In the genomic region with DNA sequence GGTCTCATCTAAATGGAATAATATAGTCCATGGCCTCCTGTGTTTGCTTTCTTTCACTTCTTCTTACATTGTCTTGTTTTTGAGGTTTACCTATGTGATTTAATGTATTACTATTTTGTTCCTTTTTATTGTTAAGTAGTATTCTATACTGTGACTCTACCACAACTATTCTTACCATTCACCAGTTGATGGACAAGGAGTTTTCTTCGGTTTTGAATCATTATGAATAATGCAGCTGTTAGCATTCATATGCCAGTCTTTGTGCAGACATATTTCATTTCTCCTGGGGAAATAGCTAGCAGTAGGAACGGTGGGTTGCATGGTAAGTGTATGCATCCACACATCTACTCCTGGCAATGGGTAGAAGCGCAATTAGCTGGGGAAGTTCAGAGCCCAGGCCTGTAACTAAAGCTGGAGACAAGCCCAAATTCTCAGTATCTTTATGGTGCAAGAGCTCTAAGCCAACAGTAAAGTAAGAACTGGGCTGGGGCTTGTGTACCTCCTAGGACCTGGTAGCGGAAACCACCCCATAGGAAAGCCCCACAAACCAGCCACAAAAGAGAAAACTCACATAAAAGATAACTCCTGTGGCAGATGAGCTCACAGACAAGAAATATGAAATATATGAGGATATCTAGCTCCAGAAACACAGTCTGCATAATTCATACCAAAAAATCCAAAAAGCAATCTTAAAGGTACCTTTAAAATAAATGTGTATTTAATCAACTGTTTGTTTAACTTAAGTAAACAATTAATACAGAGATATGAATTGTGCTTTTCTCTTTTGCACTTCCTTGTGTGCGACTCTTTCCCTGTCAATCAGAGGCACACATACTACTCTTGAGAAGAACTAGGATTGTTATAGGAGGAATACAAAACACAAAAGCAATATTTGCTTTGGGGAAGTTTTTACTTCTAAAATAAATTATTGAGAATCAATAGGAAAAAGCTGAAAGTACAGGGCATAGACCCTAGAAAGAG, we compare ENCODE assay signal across 1 cellular context.
TF ChIP-seq lines count a peak whose summit lies in the region.

No MANE protein-coding gene starts in this region.

TF ChIP-seq in GM12878, 131 proteins besides CTCF, POLR2A, EP300 and RAD21 (continues in another document):
- TF ChIP-seq CREM (IDR thresholded peaks at IDR 0.05; ENCODE audit: low read depth) (0 out of 2 replicates have a peak, but pooled peaks have one; percentile 20), TCF7 (IDR thresholded peaks at IDR 0.05; ENCODE audit: borderline replicate concordance) (0 out of 2 replicates have a peak, but pooled peaks have one; percentile 30), ZNF687 (IDR thresholded peaks at IDR 0.05) (peak; percentile 12; the same call in 1 of the 2 replicates), IRF5 (IDR thresholded peaks at IDR 0.05; ENCODE audit: borderline replicate concordance) (no peak), JUNB (IDR thresholded peaks at IDR 0.05) (peak; percentile 38), ZNF217 (IDR thresholded peaks at IDR 0.05) (0 out of 2 replicates have a peak, but pooled peaks have one; percentile 26), SIX5 (IDR thresholded peaks at IDR 0.05; ENCODE audit: low read depth, low read length, severe bottlenecking) (no peak), ATF7 (IDR thresholded peaks at IDR 0.05; ENCODE audit: low read depth) (peak; percentile 54; the same call in 1 of the 2 replicates), CREB1 (IDR thresholded peaks at IDR 0.05; ENCODE audit: low read depth) (0 out of 2 replicates have a peak, but pooled peaks have one; percentile 14), NFIC (IDR thresholded peaks at IDR 0.05; ENCODE audit: low read depth, low read length) (peak; percentile 73), SUPT20H (IDR thresholded peaks at IDR 0.05; ENCODE audit: borderline replicate concordance, control insufficient read depth, low read depth, low read length) (no peak), IKZF2 (IDR thresholded peaks at IDR 0.05) (peak; percentile 23 to 52; a peak in 2 of 4 replicates), NRF1 (conservative IDR thresholded peaks at IDR 0.05; ENCODE audit: low read depth, low read length) (no peak), RUNX3 (IDR thresholded peaks at IDR 0.05; ENCODE audit: low read length) (peak; percentile 86), MLLT1 (IDR thresholded peaks at IDR 0.05) (0 out of 2 replicates have a peak, but pooled peaks have one; percentile 32), RELA (IDR thresholded peaks at IDR 0.05; ENCODE audit: borderline replicate concordance, partially characterized antibody) (peak; percentile 82), POLR2AphosphoS5 (IDR thresholded peaks at IDR 0.05; ENCODE audit: low read length) (0 out of 2 replicates have a peak, but pooled peaks have one; percentile 55), PKNOX1 (IDR thresholded peaks at IDR 0.05) (peak; percentile 77), CBX5 (IDR thresholded peaks at IDR 0.05; ENCODE audit: low read depth) (0 out of 2 replicates have a peak, but pooled peaks have one; percentile 71), FOXM1 (IDR thresholded peaks at IDR 0.05; ENCODE audit: low read depth, low read length) (0 out of 2 replicates have a peak, but pooled peaks have one; percentile 66), DPF2 (IDR thresholded peaks at IDR 0.05) (0 out of 2 replicates have a peak, but pooled peaks have one; percentile 29), MEF2B (IDR thresholded peaks at IDR 0.05; ENCODE audit: partially characterized antibody, poor library complexity, severe bottlenecking) (peak; percentile 22), CBFB (IDR thresholded peaks at IDR 0.05; ENCODE audit: low read depth) (peak; percentile 57), TBL1XR1 (IDR thresholded peaks at IDR 0.05; ENCODE audit: low read depth, low read length) (no peak; the same call in 1 of the 2 replicates), MEF2A (IDR thresholded peaks at IDR 0.05; ENCODE audit: insufficient read depth, low read depth, low read length) (no peak), SMAD1 (IDR thresholded peaks at IDR 0.05; ENCODE audit: low read depth, partially characterized antibody) (no peak), CEBPB (IDR thresholded peaks at IDR 0.05; ENCODE audit: borderline replicate concordance in 1 of 2, low read depth in 2 of 2, low read length in 2 of 2) (no peak), MYB (IDR thresholded peaks at IDR 0.05; ENCODE audit: borderline replicate concordance, low read depth, low read length) (no peak), RELB (IDR thresholded peaks at IDR 0.05; ENCODE audit: low read depth) (peak; percentile 89), BCL11A (IDR thresholded peaks at IDR 0.05; ENCODE audit: low read depth, low read length) (peak; percentile 10; the same call in 1 of the 2 replicates), IKZF1 (conservative IDR thresholded peaks at IDR 0.05) (peak; percentile 66)
- TF ChIP-seq, protein P1, sequence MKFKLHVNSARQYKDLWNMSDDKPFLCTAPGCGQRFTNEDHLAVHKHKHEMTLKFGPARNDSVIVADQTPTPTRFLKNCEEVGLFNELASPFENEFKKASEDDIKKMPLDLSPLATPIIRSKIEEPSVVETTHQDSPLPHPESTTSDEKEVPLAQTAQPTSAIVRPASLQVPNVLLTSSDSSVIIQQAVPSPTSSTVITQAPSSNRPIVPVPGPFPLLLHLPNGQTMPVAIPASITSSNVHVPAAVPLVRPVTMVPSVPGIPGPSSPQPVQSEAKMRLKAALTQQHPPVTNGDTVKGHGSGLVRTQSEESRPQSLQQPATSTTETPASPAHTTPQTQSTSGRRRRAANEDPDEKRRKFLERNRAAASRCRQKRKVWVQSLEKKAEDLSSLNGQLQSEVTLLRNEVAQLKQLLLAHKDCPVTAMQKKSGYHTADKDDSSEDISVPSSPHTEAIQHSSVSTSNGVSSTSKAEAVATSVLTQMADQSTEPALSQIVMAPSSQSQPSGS (IDR thresholded peaks at IDR 0.05; ENCODE audit: low read length), result 0 out of 2 replicates have a peak, but pooled peaks have one; percentile 42
- TF ChIP-seq, protein P2, sequence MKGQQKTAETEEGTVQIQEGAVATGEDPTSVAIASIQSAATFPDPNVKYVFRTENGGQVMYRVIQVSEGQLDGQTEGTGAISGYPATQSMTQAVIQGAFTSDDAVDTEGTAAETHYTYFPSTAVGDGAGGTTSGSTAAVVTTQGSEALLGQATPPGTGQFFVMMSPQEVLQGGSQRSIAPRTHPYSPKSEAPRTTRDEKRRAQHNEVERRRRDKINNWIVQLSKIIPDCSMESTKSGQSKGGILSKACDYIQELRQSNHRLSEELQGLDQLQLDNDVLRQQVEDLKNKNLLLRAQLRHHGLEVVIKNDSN (IDR thresholded peaks at IDR 0.05; ENCODE audit: borderline replicate concordance, extremely low read length, insufficient read depth, low read depth, low read length), result no peak
- TF ChIP-seq, protein P3, sequence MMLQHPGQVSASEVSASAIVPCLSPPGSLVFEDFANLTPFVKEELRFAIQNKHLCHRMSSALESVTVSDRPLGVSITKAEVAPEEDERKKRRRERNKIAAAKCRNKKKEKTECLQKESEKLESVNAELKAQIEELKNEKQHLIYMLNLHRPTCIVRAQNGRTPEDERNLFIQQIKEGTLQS (IDR thresholded peaks at IDR 0.05; ENCODE audit: borderline replicate concordance, extremely low read depth, low read depth, low read length), result no peak
- TF ChIP-seq, protein P4, sequence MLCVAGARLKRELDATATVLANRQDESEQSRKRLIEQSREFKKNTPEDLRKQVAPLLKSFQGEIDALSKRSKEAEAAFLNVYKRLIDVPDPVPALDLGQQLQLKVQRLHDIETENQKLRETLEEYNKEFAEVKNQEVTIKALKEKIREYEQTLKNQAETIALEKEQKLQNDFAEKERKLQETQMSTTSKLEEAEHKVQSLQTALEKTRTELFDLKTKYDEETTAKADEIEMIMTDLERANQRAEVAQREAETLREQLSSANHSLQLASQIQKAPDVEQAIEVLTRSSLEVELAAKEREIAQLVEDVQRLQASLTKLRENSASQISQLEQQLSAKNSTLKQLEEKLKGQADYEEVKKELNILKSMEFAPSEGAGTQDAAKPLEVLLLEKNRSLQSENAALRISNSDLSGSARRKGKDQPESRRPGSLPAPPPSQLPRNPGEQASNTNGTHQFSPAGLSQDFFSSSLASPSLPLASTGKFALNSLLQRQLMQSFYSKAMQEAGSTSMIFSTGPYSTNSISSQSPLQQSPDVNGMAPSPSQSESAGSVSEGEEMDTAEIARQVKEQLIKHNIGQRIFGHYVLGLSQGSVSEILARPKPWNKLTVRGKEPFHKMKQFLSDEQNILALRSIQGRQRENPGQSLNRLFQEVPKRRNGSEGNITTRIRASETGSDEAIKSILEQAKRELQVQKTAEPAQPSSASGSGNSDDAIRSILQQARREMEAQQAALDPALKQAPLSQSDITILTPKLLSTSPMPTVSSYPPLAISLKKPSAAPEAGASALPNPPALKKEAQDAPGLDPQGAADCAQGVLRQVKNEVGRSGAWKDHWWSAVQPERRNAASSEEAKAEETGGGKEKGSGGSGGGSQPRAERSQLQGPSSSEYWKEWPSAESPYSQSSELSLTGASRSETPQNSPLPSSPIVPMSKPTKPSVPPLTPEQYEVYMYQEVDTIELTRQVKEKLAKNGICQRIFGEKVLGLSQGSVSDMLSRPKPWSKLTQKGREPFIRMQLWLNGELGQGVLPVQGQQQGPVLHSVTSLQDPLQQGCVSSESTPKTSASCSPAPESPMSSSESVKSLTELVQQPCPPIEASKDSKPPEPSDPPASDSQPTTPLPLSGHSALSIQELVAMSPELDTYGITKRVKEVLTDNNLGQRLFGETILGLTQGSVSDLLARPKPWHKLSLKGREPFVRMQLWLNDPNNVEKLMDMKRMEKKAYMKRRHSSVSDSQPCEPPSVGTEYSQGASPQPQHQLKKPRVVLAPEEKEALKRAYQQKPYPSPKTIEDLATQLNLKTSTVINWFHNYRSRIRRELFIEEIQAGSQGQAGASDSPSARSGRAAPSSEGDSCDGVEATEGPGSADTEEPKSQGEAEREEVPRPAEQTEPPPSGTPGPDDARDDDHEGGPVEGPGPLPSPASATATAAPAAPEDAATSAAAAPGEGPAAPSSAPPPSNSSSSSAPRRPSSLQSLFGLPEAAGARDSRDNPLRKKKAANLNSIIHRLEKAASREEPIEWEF (IDR thresholded peaks at IDR 0.05; ENCODE audit: insufficient replicate concordance, low read depth, low read length), result no peak
